ENCODE assay signal across 11 cellular contexts in genomic region chr9:35934069-35934468, GRCh38. TPM values are rescaled to one million over a fixed set of nuclear protein-coding genes. Genes with fewer than 3 reads are reported as not detected.
"Had no signal": no experiment of that assay in that cellular context is flagged by ENCODE, and none has a peak within 500 bp of the region (broad histone marks: within the 10 kb centered on the region; RNA-seq: fewer than 3 reads in every experiment).

No MANE protein-coding gene starts in this region.

RNA-seq across cellular contexts. Expression of gene OR2S2, which starts 23.9 kb away (rescaled TPM):
- total RNA-seq: activated CD4-positive, alpha-beta T cell treated with anti-CD3 and anti-CD28 coated beads, Interleukin-2, amount 10 ng/mL, durations not matched to agents 7 days and 5 days; activated CD8-positive, alpha-beta T cell treated with anti-CD3 and anti-CD28 coated beads, Interleukin-2, amount 10 ng/mL, durations not matched to agents 7 days and 5 days; activated naive CD8-positive, alpha-beta T cell treated with anti-CD3 and anti-CD28 coated beads, Interleukin-2, amount 10 ng/mL, durations not matched to agents 7 days and 5 days; activated T-cell treated with anti-CD3 and anti-CD28 coated beads, Interleukin-2, amount 50 U/mL, for 4 hours; adrenal gland; bronchial epithelial cell; LHCN-M2; PC-3; Peyer's patch; SJSA1; T-cell had no signal
- polyA plus RNA-seq: adrenal gland had no signal

RNA-seq across cellular contexts. Expression of gene SPAAR, which starts 24.8 kb away (rescaled TPM):
- total RNA-seq: activated CD4-positive, alpha-beta T cell treated with anti-CD3 and anti-CD28 coated beads, Interleukin-2, amount 10 ng/mL, durations not matched to agents 7 days and 5 days; activated CD8-positive, alpha-beta T cell treated with anti-CD3 and anti-CD28 coated beads, Interleukin-2, amount 10 ng/mL, durations not matched to agents 7 days and 5 days; activated naive CD8-positive, alpha-beta T cell treated with anti-CD3 and anti-CD28 coated beads, Interleukin-2, amount 10 ng/mL, durations not matched to agents 7 days and 5 days; activated T-cell treated with anti-CD3 and anti-CD28 coated beads, Interleukin-2, amount 50 U/mL, for 4 hours; bronchial epithelial cell; PC-3; SJSA1; T-cell had no signal

RNA-seq across cellular contexts. Expression of gene HRCT1, which starts 28.1 kb away (rescaled TPM):
- total RNA-seq: activated CD4-positive, alpha-beta T cell treated with anti-CD3 and anti-CD28 coated beads, Interleukin-2, amount 10 ng/mL, durations not matched to agents 7 days and 5 days; activated CD8-positive, alpha-beta T cell treated with anti-CD3 and anti-CD28 coated beads, Interleukin-2, amount 10 ng/mL, durations not matched to agents 7 days and 5 days; activated naive CD8-positive, alpha-beta T cell treated with anti-CD3 and anti-CD28 coated beads, Interleukin-2, amount 10 ng/mL, durations not matched to agents 7 days and 5 days; activated T-cell treated with anti-CD3 and anti-CD28 coated beads, Interleukin-2, amount 50 U/mL, for 4 hours; T-cell had no signal
